In the genomic region with DNA sequence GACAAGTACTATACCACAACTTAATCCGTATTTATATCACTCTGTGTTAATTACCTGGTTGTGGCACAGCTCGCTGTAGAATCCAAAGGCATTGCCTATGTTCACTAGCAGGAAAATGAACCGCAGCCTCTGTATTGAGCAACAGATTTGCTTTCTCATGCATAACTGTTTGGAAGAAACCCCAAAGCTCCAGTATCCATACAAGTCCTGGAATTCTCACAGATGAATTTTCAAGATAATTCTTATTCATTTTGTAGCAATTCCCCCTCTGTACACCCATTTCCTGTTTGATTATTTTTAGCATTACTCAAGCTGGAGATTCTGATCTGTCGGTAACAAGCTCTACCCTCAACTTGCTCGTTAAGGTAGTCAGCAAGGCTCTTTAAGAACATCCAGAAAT, we compare ENCODE assay signal across 29 cellular contexts.
DNase-seq lines count a peak whose midpoint lies in the region; FAIRE-seq and TF ChIP-seq lines count a peak whose summit lies in the region.
"Had no signal": no experiment of that assay in that cellular context is flagged by ENCODE, and none has a peak within 500 bp of the region (broad histone marks: within the 10 kb centered on the region; RNA-seq: fewer than 3 reads in every experiment).

No MANE protein-coding gene starts in this region.

- H3K36me3 ChIP-seq in kidney (ENCODE audit: control insufficient read depth in 1 of 2, insufficient read depth in 2 of 2, low read length in 2 of 2), result no peaks in the 10 kb centered on the region
- H3K36me3 ChIP-seq: esophagus muscularis mucosa, uterus had no signal

- no peaks in the 10 kb centered on the region for H3K9me3 ChIP-seq in kidney (ENCODE audit: control insufficient read depth in 1 of 2, low read length in 2 of 2)
- H3K9me3 ChIP-seq: esophagus muscularis mucosa, testis, uterus had no signal

- no peak for TF ChIP-seq CTCF in fibroblast of the aortic adventitia (IDR thresholded peaks at IDR 0.05; ENCODE audit: insufficient read depth, low read length)
- no peak for TF ChIP-seq CTCF in kidney (IDR thresholded peaks at IDR 0.05; ENCODE audit: borderline replicate concordance, extremely low read depth, insufficient read depth)

- peak; percentile 21 for DNase-seq in AG08395 (ENCODE audit: low spot score)
- peak; percentile 78 for DNase-seq in GM03348 (ENCODE audit: low spot score)
- DNase-seq in amniotic epithelial cell (ENCODE audit: low read depth), result peak; percentile 26
- DNase-seq in fibroblast of the aortic adventitia (ENCODE audit: low read depth), result peak; percentile 18
- no peak for DNase-seq in cortex of kidney (lab: John Stamatoyannopoulos, UW)
- DNase-seq in SHP77 (lab: John Stamatoyannopoulos, UW), result no peak
- no peak for DNase-seq in kidney
- DNase-seq in NCI-H345 treated with DMSO at 0.1 percent for 48 hours (lab: John Stamatoyannopoulos, UW; ENCODE audit: unreplicated experiment), result no peak
- DNase-seq: activated CD4-positive, alpha-beta memory T cell treated with anti-CD3 and anti-CD28 coated beads, Interleukin-2, amount 10 ng/mL, durations not matched to agents 7 days and 5 days; activated CD4-positive, CD25-positive, alpha-beta regulatory T cell treated with anti-CD3 and anti-CD28 coated beads, Interleukin-2, amount 50 U/mL, for 72 hours; activated CD8-positive, alpha-beta memory T cell treated with anti-CD3 and anti-CD28 coated beads, Interleukin-2, amount 50 U/mL, for 48 hours; activated naive CD4-positive, alpha-beta T cell treated with anti-CD3 and anti-CD28 coated beads, Interleukin-2, amount 50 U/mL, for 16 hours; anterior cingulate cortex; caudate nucleus; DMS79; naive thymus-derived CD8-positive, alpha-beta T cell; NCI-H1105 treated with DMSO at 0.1 percent for 48 hours; NCI-H2029; NCI-H2227 treated with DMSO at 0.1 percent for 48 hours; NCI-H69; nucleus accumbens; psoas muscle; RPMI8226; stimulated activated naive CD4-positive, alpha-beta T cell treated with Interleukin-2 at 50 U/mL for 16 hours; testis; uterus had no signal

- intact Hi-C loops in kidney (cut with DNase I), result no loop called here

- no peak for FAIRE-seq in kidney (lab: Jason Lieb, UNC)
- FAIRE-seq: A204.1 had no signal

- no peak overlapping the region for H3K4me3 ChIP-seq in fibroblast of the aortic adventitia (ENCODE audit: low read depth, low read length)
- H3K4me3 ChIP-seq in kidney (ENCODE audit: low read length in 2 of 2), result no peak overlapping the region
- H3K4me3 ChIP-seq: esophagus muscularis mucosa, psoas muscle, testis, uterus had no signal

- no peak overlapping the region for H3K27ac ChIP-seq in kidney (ENCODE audit: low read depth in 2 of 2, low read length in 2 of 2)
- H3K27ac ChIP-seq: C4-2B, esophagus muscularis mucosa, psoas muscle, testis, uterus had no signal

- no peaks in the 10 kb centered on the region for H3K4me1 ChIP-seq in kidney (ENCODE audit: control insufficient read depth in 1 of 2, insufficient read depth in 1 of 2, low read depth in 1 of 2, low read length in 2 of 2)
- H3K4me1 ChIP-seq: esophagus muscularis mucosa, testis, uterus had no signal

- no peak overlapping the region for H3K9ac ChIP-seq in kidney (ENCODE audit: low read length in 2 of 2)

Comparison
In these comparisons a context has a peak if more than half of its experiments do, and no peak if none do; other contexts are left out.
1. DNase-seq: peak in AG08395 (single experiment), GM03348 (single experiment), amniotic epithelial cell (single experiment) and fibroblast of the aortic adventitia (single experiment); none in cortex of kidney (single experiment), SHP77 (0 of 2), kidney (single experiment) and NCI-H345 treated with DMSO at 0.1 percent for 48 hours (single experiment).